ENCODE assay signal across 24 cellular contexts in the genomic region with DNA sequence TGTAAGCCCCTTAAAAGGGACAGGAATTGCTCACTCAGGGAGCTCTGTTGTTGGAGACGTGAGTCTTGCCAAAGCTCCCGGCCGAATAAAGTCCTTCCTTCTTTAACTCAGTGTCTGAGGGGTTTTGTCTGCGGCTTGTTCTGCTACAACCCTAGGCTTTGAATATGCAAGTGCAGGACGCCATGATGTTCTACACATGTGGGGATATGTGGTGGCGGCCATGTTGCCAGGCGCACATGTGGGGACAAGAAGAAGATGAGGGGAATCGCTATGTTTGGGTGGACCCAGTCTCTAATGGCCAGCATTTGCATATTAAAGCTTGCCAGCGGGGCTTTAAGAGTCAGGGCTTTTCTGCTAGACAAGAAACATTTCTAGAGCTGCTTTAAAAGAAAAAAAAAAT.
DNase-seq lines count a peak whose midpoint lies in the region; ATAC-seq, FAIRE-seq and TF ChIP-seq lines count a peak whose summit lies in the region.
"Had no signal": no experiment of that assay in that cellular context is flagged by ENCODE, and none has a peak within 500 bp of the region (broad histone marks: within the 10 kb centered on the region; RNA-seq: fewer than 3 reads in every experiment).

No MANE protein-coding gene starts in this region.

- H3K23me2 ChIP-seq in H9 (ENCODE audit: insufficient read length, low read depth, low read length, poor library complexity, severe bottlenecking): no peaks in the 10 kb centered on the region
- no peaks in the 10 kb centered on the region for H3K23me2 ChIP-seq in H1 (ENCODE audit: low read depth, low read length)

- TF ChIP-seq POLR2A in H1 (IDR thresholded peaks at IDR 0.05; ENCODE audit: control extremely low read depth in 1 of 2, low read depth in 2 of 2, low read length in 2 of 2): no peak

- H2BK20ac ChIP-seq in H9 (ENCODE audit: low read depth, low read length, poor library complexity, severe bottlenecking) (no peak overlapping the region), H1 (ENCODE audit: low read length) (no peak overlapping the region)

- H3K14ac ChIP-seq in H9 (ENCODE audit: insufficient read depth, low read length) (no peak overlapping the region), H1 (ENCODE audit: insufficient read length) (no peak overlapping the region)

- no peak overlapping the region for H3K4me2 ChIP-seq in H9 (ENCODE audit: insufficient read depth, insufficient read length, low read length)
- no peak overlapping the region for H3K4me2 ChIP-seq in H1 (ENCODE audit: insufficient read depth in 1 of 2, low read depth in 2 of 2, low read length in 2 of 2)
- H3K4me2 ChIP-seq: A549; BLaER1 treated with 17β-estradiol and CSF1 and Interleukin-3, amounts not matched to agents 10 nM and 100 nM had no signal

- H3K79me2 ChIP-seq in H9 (ENCODE audit: insufficient read depth, low read length) (no peaks in the 10 kb centered on the region), H1 (ENCODE audit: control insufficient read depth in 1 of 2, insufficient read depth in 2 of 2, low read length in 2 of 2) (no peaks in the 10 kb centered on the region)

- H3K56ac ChIP-seq in H9 (ENCODE audit: insufficient read length, low read depth, low read length) (no peak overlapping the region), H1 (replicated peaks; ENCODE audit: insufficient read length, low read depth, low read length) (no peak overlapping the region)

- H2BK5ac ChIP-seq in H9 (ENCODE audit: insufficient read length, low read length) (no peak overlapping the region), H1 (ENCODE audit: low read depth, low read length) (no peak overlapping the region)

- H3K36me3 Mint-ChIP-seq in H9 (ENCODE audit: insufficient read depth in 1 of 3, low read depth in 3 of 3) (no peaks in the 10 kb centered on the region), neural crest cell (ENCODE audit: low read depth) (no peaks in the 10 kb centered on the region)
- H3K36me3 Mint-ChIP-seq: CD14-positive monocyte; CD8-positive, alpha-beta memory T cell had no signal

- H3K27ac ChIP-seq in H9 (ENCODE audit: insufficient read length, low read depth, low read length) (no peak overlapping the region), H1 (ENCODE audit: low read depth, low read length) (no peak overlapping the region)
- H3K27ac ChIP-seq: A549; BLaER1 treated with 17β-estradiol and CSF1 and Interleukin-3, amounts not matched to agents 10 nM and 100 nM had no signal

- H3K4me1 ChIP-seq in H9 (ENCODE audit: insufficient read depth, low read length) (peaks cover 3% of the 10 kb centered on the region; the same call in 1 of the 2 replicates), H1 (replicated peaks in 1 of 4; ENCODE audit: control insufficient read depth in 3 of 4, insufficient read depth in 4 of 4, low read length in 3 of 4) (peaks cover 0 to 5% (median 0%) of the 10 kb centered on the region in 4 experiments; a peak in 1 of 7 replicates)
- H3K4me1 ChIP-seq: A549; BE2C; BLaER1 treated with 17β-estradiol and CSF1 and Interleukin-3, amounts not matched to agents 10 nM and 100 nM; HAP-1 had no signal

- TF ChIP-seq RAD21 in H1 (IDR thresholded peaks at IDR 0.05 in 1 of 2, conservative IDR thresholded peaks at IDR 0.05 in 1 of 2; ENCODE audit: low read depth in 2 of 2, low read length in 2 of 2): no peak

- no peak overlapping the region for H3K4me3 ChIP-seq in H1 (ENCODE audit: extremely low read depth in 1 of 4, insufficient read depth in 2 of 4, low read depth in 3 of 4, low read length in 4 of 4)
- H3K4me3 ChIP-seq: A549; BLaER1 treated with 17β-estradiol and CSF1 and Interleukin-3, amounts not matched to agents 10 nM and 100 nM; GM12878; HAP-1 had no signal

- H3K27me3 Mint-ChIP-seq in H9 (ENCODE audit: low read depth): no peaks in the 10 kb centered on the region
- H3K27me3 Mint-ChIP-seq in neural crest cell (ENCODE audit: low read depth): no peaks in the 10 kb centered on the region
- H3K27me3 Mint-ChIP-seq: CD4-positive, alpha-beta T cell; CD8-positive, alpha-beta memory T cell had no signal

- H3K27me3 ChIP-seq in H9 (ENCODE audit: insufficient read depth, low read length): no peaks in the 10 kb centered on the region
- H3K27me3 ChIP-seq in H1 (replicated peaks in 1 of 4; ENCODE audit: control insufficient read depth in 3 of 4, extremely low read depth in 1 of 4, insufficient read depth in 3 of 4, low read length in 3 of 4): no peaks in the 10 kb centered on the region
- H3K27me3 ChIP-seq: BE2C; BLaER1 treated with 17β-estradiol and CSF1 and Interleukin-3, amounts not matched to agents 10 nM and 100 nM had no signal

- H2AFZ ChIP-seq in H9 (ENCODE audit: low read length) (no peak overlapping the region), H1 (ENCODE audit: low read length) (peak overlapping the region; percentile 31; the same call in 1 of the 2 replicates)

- no peak for ATAC-seq in GM18519 (IDR thresholded peaks at IDR 0.05; ENCODE audit: low FRiP score, unreplicated experiment)
- ATAC-seq in HG02970 (IDR thresholded peaks at IDR 0.05; ENCODE audit: low FRiP score, unreplicated experiment): no peak
- ATAC-seq: A549, GM12878 had no signal

- H3K9me3 ChIP-seq in H9 (ENCODE audit: control insufficient read depth, low read depth, low read length) (no peaks in the 10 kb centered on the region), H1 (ENCODE audit: insufficient read depth in 2 of 2, low read depth in 1 of 2, low read length in 1 of 2) (no peaks in the 10 kb centered on the region)
- H3K9me3 ChIP-seq: A549; BE2C; BLaER1 treated with 17β-estradiol and CSF1 and Interleukin-3, amounts not matched to agents 10 nM and 100 nM; HAP-1 had no signal

- no peak for TF ChIP-seq EP300 in H1 (IDR thresholded peaks at IDR 0.05; ENCODE audit: borderline replicate concordance in 1 of 2, low read depth in 2 of 2, low read length in 2 of 2)

- H4K20me1 ChIP-seq in H9 (ENCODE audit: control insufficient read depth, insufficient read depth, insufficient read length): no peaks in the 10 kb centered on the region
- no peaks in the 10 kb centered on the region for H4K20me1 ChIP-seq in H1 (replicated peaks in 1 of 2; ENCODE audit: control insufficient read depth in 1 of 2, insufficient read depth in 2 of 2, low read length in 2 of 2)
- H4K20me1 ChIP-seq: BLaER1 treated with 17β-estradiol and CSF1 and Interleukin-3, amounts not matched to agents 10 nM and 100 nM had no signal

- H3K36me3 ChIP-seq in H1 (ENCODE audit: control insufficient read depth in 2 of 4, insufficient read depth in 4 of 4, low read length in 3 of 4): no peaks in the 10 kb centered on the region
- H3K36me3 ChIP-seq: BE2C; BLaER1 treated with 17β-estradiol and CSF1 and Interleukin-3, amounts not matched to agents 10 nM and 100 nM; HAP-1 had no signal

- no peak overlapping the region for H3K27ac Mint-ChIP-seq in H9
- H3K27ac Mint-ChIP-seq in neural crest cell (ENCODE audit: unreplicated experiment): peak overlapping the region; percentile 57
- H3K27ac Mint-ChIP-seq: CD14-positive monocyte; CD4-positive, alpha-beta T cell; CD8-positive, alpha-beta memory T cell; HFFc6 had no signal

- no peak for FAIRE-seq in H1 (lab: Jason Lieb, UNC)
- FAIRE-seq: A549, D721Med, GM12878 had no signal

- no peak overlapping the region for H3T11ph ChIP-seq in H9 (ENCODE audit: low read length)

- no peaks in the 10 kb centered on the region for H3K79me1 ChIP-seq in H9 (ENCODE audit: insufficient read depth, low read depth, low read length, poor library complexity, severe bottlenecking)
- H3K79me1 ChIP-seq in H1 (ENCODE audit: low read depth, low read length): no peaks in the 10 kb centered on the region

- H3K9me3 Mint-ChIP-seq in H9: no peaks in the 10 kb centered on the region; a peak in 1 of 5 replicates
- no peaks in the 10 kb centered on the region for H3K9me3 Mint-ChIP-seq in neural crest cell

- H2BK15ac ChIP-seq in H9 (ENCODE audit: low read depth, low read length): no peak overlapping the region
- no peak overlapping the region for H2BK15ac ChIP-seq in H1 (ENCODE audit: low read length)

- CTCF ChIA-PET in H1 (lab: Charles Lee; ENCODE audit: partially characterized antibody): interaction anchor here (1.0 to 1.7 kb wide), 2 partner anchors 18 to 21 kb away, joined by 3 to 4 read pairs; no protein-coding TSS in a partner anchor

- H3K4me1 Mint-ChIP-seq in H9: peaks cover 7 to 13% of the 10 kb centered on the region in 2 experiments
- no peaks in the 10 kb centered on the region for H3K4me1 Mint-ChIP-seq in neural crest cell
- H3K4me1 Mint-ChIP-seq: CD14-positive monocyte; CD8-positive, alpha-beta memory T cell had no signal

- H4K91ac ChIP-seq in H9 (ENCODE audit: insufficient read length, low read depth, low read length): no peak overlapping the region
- H4K91ac ChIP-seq in H1 (replicated peaks; ENCODE audit: insufficient read length, low read length): no peak overlapping the region

- H3K4me3 Mint-ChIP-seq in H9 (no peak overlapping the region), neural crest cell (no peak overlapping the region)
- H3K4me3 Mint-ChIP-seq: CD14-positive monocyte; CD4-positive, alpha-beta T cell; CD8-positive, alpha-beta memory T cell; HFFc6 had no signal

- H2BK120ac ChIP-seq in H9 (ENCODE audit: low read depth, low read length, poor library complexity, severe bottlenecking) (no peak overlapping the region), H1 (replicated peaks; ENCODE audit: low read depth, low read length) (no peak overlapping the region)

- no peak overlapping the region for H3K4ac ChIP-seq in H9 (ENCODE audit: low read depth, low read length)
- H3K4ac ChIP-seq in H1 (replicated peaks; ENCODE audit: insufficient read length, low read depth, low read length): no peak overlapping the region

- DNase-seq in H9: peak; percentile 34
- DNase-seq in H1 (ENCODE audit: low read depth in 1 of 2, low spot score in 2 of 2): no peak
- DNase-seq in neural crest cell (ENCODE audit: low read depth, low spot score): no peak
- no peak for DNase-seq in GM20000 (ENCODE audit: low spot score)
- DNase-seq in putamen (ENCODE audit: low spot score): no peak
- DNase-seq: 8988T; ACHN; AML-193; BE2C; CD4-positive, alpha-beta T cell; CD8-positive, alpha-beta memory T cell; DMS 273 treated with DMSO at 0.1 percent for 48 hours; DMS79; EL; GDM1; HFFc6 had no signal

- H2BK12ac ChIP-seq in H9 (ENCODE audit: insufficient read length, low read depth, low read length) (no peak overlapping the region), H1 (ENCODE audit: low read depth, low read length) (no peak overlapping the region)

- H3K18ac ChIP-seq in H9 (ENCODE audit: insufficient read length, low read depth, low read length) (no peak overlapping the region), H1 (ENCODE audit: extremely low read depth, low read length) (no peak overlapping the region)

- H2AK5ac ChIP-seq in H9 (ENCODE audit: insufficient read length, low read length) (no peak overlapping the region), H1 (ENCODE audit: low read depth, low read length) (no peak overlapping the region)

- H3K23ac ChIP-seq in H9 (ENCODE audit: insufficient read length, low read depth, low read length) (no peak overlapping the region), H1 (ENCODE audit: insufficient read length) (no peak overlapping the region)

- TF ChIP-seq CTCF in H9 (conservative IDR thresholded peaks at IDR 0.05): no peak
- TF ChIP-seq CTCF in H1 (IDR thresholded peaks at IDR 0.05; ENCODE audit: control extremely low read depth in 1 of 3, insufficient read depth in 1 of 3, low read depth in 1 of 3, low read length in 3 of 3): no peak
- no peak for TF ChIP-seq CTCF in neural crest cell (conservative IDR thresholded peaks at IDR 0.05)
- no peak for TF ChIP-seq CTCF in GM20000 (IDR thresholded peaks at IDR 0.05; ENCODE audit: extremely low read depth, missing control alignments)

- H4K8ac ChIP-seq in H9 (replicated peaks; ENCODE audit: insufficient read length, low read depth, low read length): no peak overlapping the region
- H4K8ac ChIP-seq in H1 (ENCODE audit: extremely low read depth, insufficient read depth, low read length): no peak overlapping the region; the same call in 1 of the 2 replicates

- H3K9ac ChIP-seq in H9 (ENCODE audit: extremely low read depth, insufficient read length, low read length): no peak overlapping the region
- no peak overlapping the region for H3K9ac ChIP-seq in H1 (replicated peaks in 1 of 4; ENCODE audit: extremely low read depth in 1 of 4, low read depth in 3 of 4, low read length in 3 of 4)
- H3K9ac ChIP-seq: BLaER1 treated with 17β-estradiol and CSF1 and Interleukin-3, amounts not matched to agents 10 nM and 100 nM had no signal

- POLR2A ChIA-PET in H1 (lab: Charles Lee; ENCODE audit: partially characterized antibody): no interaction called here

- no CpG with 5 or more reads among the region's 9 CpGs for WGBS in H9 (ENCODE audit: extremely low coverage, insufficient read length, low lambda C conversion rate)
- 92% methylated on average over 9 of the region's 9 CpGs; no CpG with 5 or more reads in 1 of the 2 experiments for WGBS in H1 (ENCODE audit: extremely low coverage in 1 of 2, insufficient coverage in 1 of 2, insufficient read length in 1 of 2, insufficient replicate concordance in 2 of 2, low coverage in 1 of 2, low lambda C conversion rate in 2 of 2, missing lambda C conversion rate in 1 of 2), 2 experiments

- H4K5ac ChIP-seq in H9 (ENCODE audit: insufficient read length, low read depth, low read length) (no peak overlapping the region), H1 (ENCODE audit: insufficient read length, low read depth, low read length) (no peak overlapping the region)
